1 cellular context compared by ENCODE assay signal in genomic region chr15:77415450-77416448, GRCh38.
A peak's percentile ranks its signal among the peaks of the same experiment; 100 is the strongest.
TF ChIP-seq lines count a peak whose summit lies in the region.

No MANE protein-coding gene starts in this region.

TF ChIP-seq in K562, 482 proteins besides CTCF, POLR2A, EP300 and RAD21:
- TF ChIP-seq CHCHD3 (CRISPR knock-in tag; IDR thresholded peaks at IDR 0.05) (no peak), EHMT2 (IDR thresholded peaks at IDR 0.05) (0 out of 2 replicates have a peak, but pooled peaks have one; percentile 4), TOE1 (IDR thresholded peaks at IDR 0.05; ENCODE audit: borderline replicate concordance) (no peak), TOE1 (CRISPR knock-in tag; IDR thresholded peaks at IDR 0.05; ENCODE audit: borderline replicate concordance, low read depth) (no peak), MTA2 (IDR thresholded peaks at IDR 0.05; ENCODE audit: low read depth) (no peak), CBX8 (IDR thresholded peaks at IDR 0.05; ENCODE audit: borderline replicate concordance, extremely low read depth, low read depth, low read length, poor library complexity, severe bottlenecking) (no peak), THAP7 (CRISPR knock-in tag; IDR thresholded peaks at IDR 0.05) (no peak), TRIM25 (IDR thresholded peaks at IDR 0.05; ENCODE audit: borderline replicate concordance) (no peak), ZNF133 (CRISPR knock-in tag; IDR thresholded peaks at IDR 0.05) (no peak), HNRNPK (IDR thresholded peaks at IDR 0.05; ENCODE audit: low read depth, low read length, poor library complexity, severe bottlenecking) (no peak), HDGF (IDR thresholded peaks at IDR 0.05) (no peak), GTF2E2 (tag; IDR thresholded peaks at IDR 0.05) (no peak), NFRKB (IDR thresholded peaks at IDR 0.05; ENCODE audit: low read depth) (0 out of 2 replicates have a peak, but pooled peaks have one; percentile 12), ILK (tag; IDR thresholded peaks at IDR 0.05; ENCODE audit: borderline replicate concordance, low read depth) (no peak), ZSCAN29 (IDR thresholded peaks at IDR 0.05) (no peak), RFX7 (CRISPR knock-in tag; IDR thresholded peaks at IDR 0.05) (no peak), GMEB1 (CRISPR knock-in tag; IDR thresholded peaks at IDR 0.05) (no peak), CHD7 (IDR thresholded peaks at IDR 0.05; ENCODE audit: low read depth, low read length) (no peak), NFIC (IDR thresholded peaks at IDR 0.05) (no peak), RREB1 (CRISPR knock-in tag; IDR thresholded peaks at IDR 0.05) (no peak), PKNOX1 (IDR thresholded peaks at IDR 0.05) (peak; percentile 56), ZNF699 (CRISPR knock-in tag; IDR thresholded peaks at IDR 0.05; ENCODE audit: insufficient replicate concordance) (no peak), DNMT1 (IDR thresholded peaks at IDR 0.05) (no peak), ZBTB5 (IDR thresholded peaks at IDR 0.05) (no peak), CBFA2T3 (IDR thresholded peaks at IDR 0.05) (peak; percentile 17; the same call in 1 of the 2 replicates), FOXA3 (CRISPR knock-in tag; conservative IDR thresholded peaks at IDR 0.05 in 1 of 2, IDR thresholded peaks at IDR 0.05 in 1 of 2) (peak in 1 of 2 experiments; percentile 44; a peak in 1 of 4 replicates)
